In the genomic region with DNA sequence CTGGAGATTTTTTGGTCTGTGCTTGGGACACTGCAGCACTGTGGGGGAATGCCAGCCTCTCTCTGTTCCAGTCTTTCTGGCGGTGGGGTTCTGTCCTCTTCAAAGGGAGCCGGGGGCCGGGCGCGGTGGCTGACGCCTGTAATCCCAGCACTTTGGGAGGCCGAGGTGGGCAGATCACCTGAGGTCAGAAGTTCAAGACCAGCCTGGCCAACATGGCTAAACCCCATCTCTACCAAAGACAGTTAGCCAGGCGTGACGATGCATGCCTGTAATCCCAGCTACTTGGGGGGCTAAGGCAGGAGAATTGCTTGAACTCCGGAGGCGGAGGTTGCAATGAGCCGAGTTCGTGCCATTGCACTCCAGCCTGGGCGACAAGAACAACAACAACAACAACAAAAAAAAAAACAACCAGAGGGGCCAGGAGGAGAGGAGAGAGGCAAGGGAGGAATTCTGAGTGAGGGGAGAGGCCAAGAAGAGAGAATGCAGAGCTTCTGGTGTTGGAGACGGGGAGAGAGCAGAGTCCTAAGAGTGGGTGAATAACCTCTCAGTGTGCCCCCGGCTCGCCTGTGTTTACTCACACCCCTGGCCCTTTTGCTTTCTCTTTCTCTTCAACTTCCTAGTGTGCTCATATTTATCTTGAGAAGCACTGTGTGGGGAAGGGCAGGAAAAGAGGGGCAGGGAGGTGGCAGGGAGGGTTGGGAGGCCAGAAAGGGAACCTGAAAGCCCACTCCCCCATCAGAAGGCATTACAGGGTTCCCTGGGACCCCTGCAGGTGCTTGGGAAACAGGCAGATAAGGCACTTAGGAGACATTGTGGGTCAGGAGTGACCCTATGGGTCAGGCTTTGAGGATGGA, we compare ENCODE assay signal across 8 cellular contexts. TPM values are rescaled to one million over a fixed set of nuclear protein-coding genes. Genes with fewer than 3 reads are reported as not detected.
DNase-seq lines count a peak whose midpoint lies in the region; TF ChIP-seq lines count a peak whose summit lies in the region.

No MANE protein-coding gene starts in this region.

- H3K4me1 ChIP-seq in iPS-20b (ENCODE audit: insufficient read depth, low read length) (peaks cover 5% of the 10 kb centered on the region), stomach (peaks cover 31 to 72% (median 58%) of the 10 kb centered on the region in 4 donors)

- intact Hi-C loops in stomach (cut with DNase I; ENCODE audit: low total_unique reads) = no loop called here

- H3K9me3 ChIP-seq in iPS-20b (ENCODE audit: insufficient read depth, low read depth, low read length) = no peaks in the 10 kb centered on the region
- no peaks in the 10 kb centered on the region for H3K9me3 ChIP-seq in stomach

- peak overlapping the region; percentile 100; the same call in 1 of the 2 replicates for H3K9ac ChIP-seq in iPS-20b (ENCODE audit: low read depth, low read length)

- TF ChIP-seq CTCF in stomach (IDR thresholded peaks at IDR 0.05) = no peak

- TF ChIP-seq POLR2A in stomach (IDR thresholded peaks at IDR 0.05) = no peak

- no peaks in the 10 kb centered on the region for H3K9me3 Mint-ChIP-seq in activated CD4-positive, alpha-beta memory T cell treated with anti-CD3 and anti-CD28 coated beads, Interleukin-2, amount 10 ng/mL, durations not matched to agents 7 days and 5 days

- H3K27ac Mint-ChIP-seq in activated CD4-positive, alpha-beta memory T cell treated with anti-CD3 and anti-CD28 coated beads, Interleukin-2, amount 10 ng/mL, durations not matched to agents 7 days and 5 days = peak overlapping the region; percentile 97

- no peaks in the 10 kb centered on the region for H3K27me3 ChIP-seq in iPS-20b (ENCODE audit: insufficient read depth, low read length)
- no peaks in the 10 kb centered on the region for H3K27me3 ChIP-seq in stomach

- WGBS in stomach, 5 donors = 56 to 67% (median 62%) methylated on average over 17 of the region's 17 CpGs

- H3K36me3 Mint-ChIP-seq in activated CD4-positive, alpha-beta memory T cell treated with anti-CD3 and anti-CD28 coated beads, Interleukin-2, amount 10 ng/mL, durations not matched to agents 7 days and 5 days (ENCODE audit: low read depth) = peaks cover 11% of the 10 kb centered on the region

- POLR2A ChIA-PET in activated CD4-positive, alpha-beta memory T cell treated with anti-CD3 and anti-CD28 coated beads, Interleukin-2, amount 10 ng/mL, durations not matched to agents 7 days and 5 days (lab: Charles Lee) = interaction anchor here (0.7 to 4.0 kb wide), 10 partner anchors 8 to 395 kb away, joined by 3 to 27 read pairs (median 4); a partner anchor contains a TSS

- H3K4me1 Mint-ChIP-seq in activated CD4-positive, alpha-beta memory T cell treated with anti-CD3 and anti-CD28 coated beads, Interleukin-2, amount 10 ng/mL, durations not matched to agents 7 days and 5 days = peaks cover 56% of the 10 kb centered on the region

- CTCF ChIA-PET in activated CD4-positive, alpha-beta memory T cell treated with anti-CD3 and anti-CD28 coated beads, Interleukin-2, amount 10 ng/mL, durations not matched to agents 7 days and 5 days (lab: Charles Lee) = interaction anchor here (0.6 to 2.7 kb wide), 6 partner anchors 12 to 1054 kb away, joined by 3 to 13 read pairs (median 3); a partner anchor contains a TSS

- H3K4me3 ChIP-seq in iPS-20b (ENCODE audit: low read length) = peak overlapping the region; percentile 99
- H3K4me3 ChIP-seq in stomach = peak overlapping the region in 3 of 4 donors; percentile 23 to 63 (median 62)

- peak overlapping the region; percentile 95 for H3K4me3 Mint-ChIP-seq in activated CD4-positive, alpha-beta memory T cell treated with anti-CD3 and anti-CD28 coated beads, Interleukin-2, amount 10 ng/mL, durations not matched to agents 7 days and 5 days

- H3K36me3 ChIP-seq in iPS-20b (ENCODE audit: insufficient read depth, low read depth, low read length) (peaks cover 37% of the 10 kb centered on the region), stomach (peaks cover 0 to 1% (median 0%) of the 10 kb centered on the region in 4 donors)

- no peak for TF ChIP-seq EP300 in stomach (IDR thresholded peaks at IDR 0.05)

- H3K27ac ChIP-seq in iPS-20b (ENCODE audit: low read length) (peak overlapping the region; percentile 13), stomach (peak overlapping the region; percentile 82 to 94 (median 93))

- DNase-seq in NK-92 treated with Interleukin-12 subunit alpha and Interleukin-12 subunit beta, amount 100 ng/mL, for 24 hours (lab: John Stamatoyannopoulos, UW) = peak; percentile 17
- DNase-seq in NK-92 (lab: John Stamatoyannopoulos, UW; ENCODE audit: unreplicated experiment) (no peak), stomach (peak; percentile 54), NCI-H2081 (lab: John Stamatoyannopoulos, UW) (no peak), mesenteric fat pad (ENCODE audit: low spot score) (no peak)
- peak; percentile 61 for DNase-seq in activated CD4-positive, alpha-beta memory T cell treated with anti-CD3 and anti-CD28 coated beads, Interleukin-2, amount 10 ng/mL, durations not matched to agents 7 days and 5 days
- DNase-seq in effector CD8-positive, alpha-beta T cell (lab: John Stamatoyannopoulos, UW) = no peak

- no peaks in the 10 kb centered on the region for H3K27me3 Mint-ChIP-seq in activated CD4-positive, alpha-beta memory T cell treated with anti-CD3 and anti-CD28 coated beads, Interleukin-2, amount 10 ng/mL, durations not matched to agents 7 days and 5 days

RNA-seq across cellular contexts. Expression of a gene that starts 3.2 kb away (rescaled TPM):
- total RNA-seq in activated CD4-positive, alpha-beta memory T cell treated with anti-CD3 and anti-CD28 coated beads, Interleukin-2, amount 10 ng/mL, durations not matched to agents 7 days and 5 days = 100 to 1,000 TPM; 355 to 379 TPM
- total RNA-seq in stomach (100 to 1,000 TPM in 3 of 5 donors, 10 to 100 TPM in 2; 49.0 to 489 (median 123) TPM), mesenteric fat pad (197 TPM)
- polyA plus RNA-seq in stomach = 100 to 1,000 TPM; 109 to 150 (median 111) TPM

RNA-seq across cellular contexts. Expression of a gene that starts 16.4 kb away (rescaled TPM):
- total RNA-seq in activated CD4-positive, alpha-beta memory T cell treated with anti-CD3 and anti-CD28 coated beads, Interleukin-2, amount 10 ng/mL, durations not matched to agents 7 days and 5 days = 1 to 10 TPM; 5.0 to 5.6 TPM
- total RNA-seq in stomach (10 to 100 TPM in 3 of 5 donors, 1 to 10 TPM in 2; 5.0 to 23.2 (median 13.3) TPM), mesenteric fat pad (14.7 TPM)
- 1 to 10 TPM; 5.3 to 8.0 (median 7.7) TPM for polyA plus RNA-seq in stomach

RNA-seq across cellular contexts. Expression of a gene that starts 29.2 kb away (rescaled TPM):
- total RNA-seq in activated CD4-positive, alpha-beta memory T cell treated with anti-CD3 and anti-CD28 coated beads, Interleukin-2, amount 10 ng/mL, durations not matched to agents 7 days and 5 days = 10 to 100 TPM; 51.5 to 53.5 TPM
- total RNA-seq in stomach (100 to 1,000 TPM in 2 of 5 donors, 10 to 100 TPM in 2, 1 to 10 TPM in 1; 2.9 to 125 (median 33.9) TPM), mesenteric fat pad (9.8 TPM)
- 10 to 100 TPM; 46.3 to 67.5 (median 60.2) TPM for polyA plus RNA-seq in stomach

RNA-seq across cellular contexts. Expression of a gene that starts 38.1 kb away (rescaled TPM):
- total RNA-seq in activated CD4-positive, alpha-beta memory T cell treated with anti-CD3 and anti-CD28 coated beads, Interleukin-2, amount 10 ng/mL, durations not matched to agents 7 days and 5 days = 10 to 100 TPM; 79.3 to 81.5 TPM
- total RNA-seq in stomach = 100 to 1,000 TPM in 1 of 5 donors, 10 to 100 TPM in 2, 1 to 10 TPM in 2; 3.5 to 116 (median 20.0) TPM
- polyA plus RNA-seq in stomach = 10 to 100 TPM; 57.1 to 90.5 (median 60.5) TPM
- 18.4 TPM for total RNA-seq in mesenteric fat pad

Comparison
In these comparisons a context has a peak if more than half of its experiments do, and no peak if none do; other contexts are left out.
1. DNase-seq: peak in NK-92 treated with Interleukin-12 subunit alpha and Interleukin-12 subunit beta, amount 100 ng/mL, for 24 hours (single experiment), activated CD4-positive, alpha-beta memory T cell treated with anti-CD3 and anti-CD28 coated beads, Interleukin-2, amount 10 ng/mL, durations not matched to agents 7 days and 5 days (single experiment) and stomach (single experiment); none in NK-92 (single experiment), NCI-H2081 (0 of 2), mesenteric fat pad (single experiment) and effector CD8-positive, alpha-beta T cell (single experiment).